ENCODE assay signal across 9 cellular contexts in genomic region chr16:78925071-78925714, GRCh38.
DNase-seq lines count a peak whose midpoint lies in the region; ATAC-seq, FAIRE-seq and TF ChIP-seq lines count a peak whose summit lies in the region.
"Had no signal": no experiment of that assay in that cellular context is flagged by ENCODE, and none has a peak within 500 bp of the region (broad histone marks: within the 10 kb centered on the region; RNA-seq: fewer than 3 reads in every experiment).

No MANE protein-coding gene starts in this region.

- no peak for FAIRE-seq in keratinocyte (lab: Jason Lieb, UNC)
- FAIRE-seq: astrocyte had no signal

- H3K79me2 ChIP-seq in DND-41 (ENCODE audit: insufficient read depth, low read length) (no peaks in the 10 kb centered on the region), keratinocyte (ENCODE audit: control insufficient read depth, insufficient read depth, low read length) (no peaks in the 10 kb centered on the region)

- peaks cover 15% of the 10 kb centered on the region for H3K9me3 ChIP-seq in DND-41 (ENCODE audit: insufficient read depth, low read length, severe bottlenecking)
- H3K9me3 ChIP-seq in keratinocyte (ENCODE audit: control insufficient read depth, low read depth, low read length), result peaks cover 4% of the 10 kb centered on the region
- peaks cover 6 to 11% (median 7%) of the 10 kb centered on the region in 5 donors for H3K9me3 ChIP-seq in subcutaneous abdominal adipose tissue (ENCODE audit: control insufficient read depth in 5 of 5, low read length in 5 of 5)

- no peak overlapping the region for H3K4me2 ChIP-seq in DND-41 (ENCODE audit: insufficient read depth, low read length)
- no peak overlapping the region for H3K4me2 ChIP-seq in keratinocyte (ENCODE audit: control insufficient read depth, extremely low read depth, insufficient read depth, low read depth, low read length)

- H2AFZ ChIP-seq in DND-41 (ENCODE audit: low read depth, low read length) (no peak overlapping the region), keratinocyte (ENCODE audit: control insufficient read depth, low read length) (no peak overlapping the region)

- H3K4me1 ChIP-seq in DND-41 (ENCODE audit: insufficient read depth, low read length) (no peaks in the 10 kb centered on the region; the same call in 1 of the 2 replicates), keratinocyte (ENCODE audit: control insufficient read depth, extremely low read depth, insufficient read depth, low read length) (no peaks in the 10 kb centered on the region), subcutaneous abdominal adipose tissue (ENCODE audit: control insufficient read depth in 5 of 5, insufficient read depth in 5 of 5, low read length in 5 of 5) (peaks cover 0 to 10% (median 6%) of the 10 kb centered on the region in 5 donors)

- H3K27me3 ChIP-seq in DND-41 (ENCODE audit: insufficient read depth, low read length, poor library complexity) (no peaks in the 10 kb centered on the region), keratinocyte (ENCODE audit: control insufficient read depth, extremely low read depth, insufficient read depth, low read length) (no peaks in the 10 kb centered on the region), subcutaneous abdominal adipose tissue (ENCODE audit: control insufficient read depth in 5 of 5, insufficient read depth in 4 of 5, low read length in 5 of 5) (no peaks in the 10 kb centered on the region)

- H3K9ac ChIP-seq in DND-41 (ENCODE audit: low read depth, low read length), result no peak overlapping the region
- no peak overlapping the region for H3K9ac ChIP-seq in keratinocyte (ENCODE audit: control insufficient read depth, extremely low read depth, insufficient read depth, low read length)
- H3K9ac ChIP-seq in subcutaneous abdominal adipose tissue (ENCODE audit: low read length in 5 of 5), result peak overlapping the region in 2 of 5 donors; percentile 22 to 51

- DNase-seq in DND-41 (peak; percentile 24), keratinocyte (ENCODE audit: low read depth, low spot score) (no peak), NCI-H128 (lab: John Stamatoyannopoulos, UW; ENCODE audit: unreplicated experiment) (no peak)
- DNase-seq in Jurkat, Clone E6-1 (ENCODE audit: low read depth, low spot score), result peak; percentile 28
- DNase-seq in activated T-cell treated with anti-CD3 and anti-CD28 coated beads, Interleukin-2, amount 50 U/mL, for 1 hour, result peak; percentile 22

- H4K20me1 ChIP-seq in DND-41 (ENCODE audit: insufficient read depth, low read length) (no peaks in the 10 kb centered on the region), keratinocyte (ENCODE audit: control insufficient read depth, extremely low read depth, insufficient read depth, low read length) (no peaks in the 10 kb centered on the region)

- H3K36me3 ChIP-seq in DND-41 (ENCODE audit: insufficient read depth, low read length) (no peaks in the 10 kb centered on the region), keratinocyte (ENCODE audit: control insufficient read depth in 2 of 2, extremely low read depth in 1 of 2, insufficient read depth in 2 of 2, low read length in 2 of 2) (no peaks in the 10 kb centered on the region), subcutaneous abdominal adipose tissue (ENCODE audit: control insufficient read depth in 5 of 5, insufficient read depth in 5 of 5, low read length in 5 of 5) (no peaks in the 10 kb centered on the region)

- peak; percentile 59; the same call in 1 of the 3 replicates for ATAC-seq in DND-41 (ENCODE audit: insufficient read depth, low read depth)
- no peak for ATAC-seq in HG02678 (IDR thresholded peaks at IDR 0.05; ENCODE audit: unreplicated experiment)
- ATAC-seq in GM21723 (IDR thresholded peaks at IDR 0.05; ENCODE audit: unreplicated experiment), result no peak

- peak; percentile 58 for TF ChIP-seq CTCF in DND-41 (IDR thresholded peaks at IDR 0.05; ENCODE audit: borderline replicate concordance, extremely low read depth, low read length, poor library complexity, severe bottlenecking)
- TF ChIP-seq CTCF in keratinocyte (optimal IDR thresholded peaks at IDR 0.05 in 1 of 3, IDR thresholded peaks at IDR 0.05 in 1 of 3, conservative IDR thresholded peaks at IDR 0.05 in 1 of 3; ENCODE audit: extremely low read depth in 1 of 3, insufficient read depth in 2 of 3, low read length in 3 of 3), result peak; percentile 34 to 65 (median 55)

- no peaks in the 10 kb centered on the region for H3K9me1 ChIP-seq in keratinocyte (ENCODE audit: control insufficient read depth, extremely low read depth, insufficient read depth, low read length)

- H3K4me3 ChIP-seq in DND-41 (ENCODE audit: low read depth in 1 of 2, low read length in 2 of 2) (no peak overlapping the region), keratinocyte (ENCODE audit: control insufficient read depth in 2 of 3, extremely low read depth in 1 of 3, insufficient read depth in 2 of 3, low read depth in 1 of 3, low read length in 3 of 3) (no peak overlapping the region), subcutaneous abdominal adipose tissue (ENCODE audit: low read depth in 1 of 5, low read length in 5 of 5) (peak overlapping the region; percentile 1 to 54 (median 45))
- H3K4me3 ChIP-seq in Jurkat, Clone E6-1 (ENCODE audit: low read length), result no peak overlapping the region

- dilution Hi-C loops in keratinocyte (cut with MboI; ENCODE audit: extremely low pct_ligation_motif_present, low sequenced_read_pairs), result no loop called here

- H3K27ac ChIP-seq in DND-41 (ENCODE audit: low read length), result no peak overlapping the region
- H3K27ac ChIP-seq in keratinocyte (ENCODE audit: control insufficient read depth, insufficient read depth, low read length), result no peak overlapping the region
- H3K27ac ChIP-seq in subcutaneous abdominal adipose tissue (ENCODE audit: low read depth, low read length), result no peak overlapping the region

Comparison
In these comparisons a context has a peak if more than half of its experiments do, and no peak if none do; other contexts are left out.
1. DNase-seq: peak in DND-41 (single experiment), Jurkat, Clone E6-1 (single experiment) and activated T-cell treated with anti-CD3 and anti-CD28 coated beads, Interleukin-2, amount 50 U/mL, for 1 hour (single experiment); none in keratinocyte (single experiment) and NCI-H128 (single experiment).
2. H3K4me3 ChIP-seq: peak in subcutaneous abdominal adipose tissue (5 of 5); none in DND-41 (0 of 2), Jurkat, Clone E6-1 (single experiment) and keratinocyte (0 of 3).